In genomic region chr10:14553434-14553833, GRCh38 we compare ENCODE assay signal across 8 cellular contexts.
A peak's percentile ranks its signal among the peaks of the same experiment; 100 is the strongest.
DNase-seq lines count a peak whose midpoint lies in the region; ATAC-seq, FAIRE-seq and TF ChIP-seq lines count a peak whose summit lies in the region.

No MANE protein-coding gene starts in this region.

- H3K9me3 ChIP-seq in stomach (no peaks in the 10 kb centered on the region), left ventricle myocardium inferior (replicated peaks) (no peaks in the 10 kb centered on the region)

- H3K4me3 ChIP-seq in stomach (no peak overlapping the region), left ventricle myocardium inferior (no peak overlapping the region)

- no peak for TF ChIP-seq EP300 in stomach (IDR thresholded peaks at IDR 0.05)

- peaks cover 55 to 96% (median 78%) of the 10 kb centered on the region in 4 donors for H3K4me1 ChIP-seq in stomach
- peaks cover 19% of the 10 kb centered on the region for H3K4me1 ChIP-seq in left ventricle myocardium inferior

- no peaks in the 10 kb centered on the region for H3K27me3 ChIP-seq in stomach
- no peaks in the 10 kb centered on the region for H3K27me3 ChIP-seq in left ventricle myocardium inferior (ENCODE audit: low read depth)

- no peak for DNase-seq in activated CD4-positive, CD25-positive, alpha-beta regulatory T cell (lab: John Stamatoyannopoulos, UW)
- DNase-seq in RPMI7951 (ENCODE audit: low read depth) (peak; percentile 47), stomach (no peak), GM12891 (ENCODE audit: insufficient read length, low spot score) (no peak), left ventricle myocardium inferior (no peak), NCI-H1092 treated with DMSO at 0.1 percent for 48 hours (lab: John Stamatoyannopoulos, UW) (no peak)

- H3K27ac ChIP-seq in stomach, result peak overlapping the region; percentile 69 to 90 (median 82)
- no peak overlapping the region for H3K27ac ChIP-seq in left ventricle myocardium inferior (replicated peaks)

- ATAC-seq in activated CD4-positive, CD25-positive, alpha-beta regulatory T cell treated with anti-CD3 and anti-CD28 coated beads, Interleukin-2, amount 50 U/mL, for 24 hours, result peak; percentile 25 to 36
- peak; percentile 67 for ATAC-seq in esophagus mucosa

- TF ChIP-seq CTCF in stomach (IDR thresholded peaks at IDR 0.05) (no peak), left ventricle myocardium inferior (IDR thresholded peaks at IDR 0.05; ENCODE audit: borderline replicate concordance) (no peak)

- 27 to 55% (median 44%) methylated on average over 1 of the region's 1 CpG for WGBS in stomach, 5 donors

- TF ChIP-seq POLR2A in stomach (IDR thresholded peaks at IDR 0.05) (no peak), GM12891 (IDR thresholded peaks at IDR 0.05; ENCODE audit: low read depth, low read length) (no peak)

- no peak for FAIRE-seq in GM12891 (lab: Jason Lieb, UNC)

- peaks cover 0 to 4% (median under 1%) of the 10 kb centered on the region in 4 donors for H3K36me3 ChIP-seq in stomach
- no peaks in the 10 kb centered on the region for H3K36me3 ChIP-seq in left ventricle myocardium inferior

- intact Hi-C loops in stomach (cut with DNase I; ENCODE audit: low total_unique reads) (no loop called here), left ventricle myocardium inferior (cut with micrococcal nuclease) (no loop called here)

TF ChIP-seq in GM12891, 5 proteins besides CTCF, POLR2A, EP300 and RAD21:
- no peak for TF ChIP-seq PAX5 (IDR thresholded peaks at IDR 0.05; ENCODE audit: insufficient read depth, low read length, severe bottlenecking)
- no peak for TF ChIP-seq POLR2AphosphoS5 (IDR thresholded peaks at IDR 0.05; ENCODE audit: low read depth, low read length)
- no peak for TF ChIP-seq SPI1 (IDR thresholded peaks at IDR 0.05; ENCODE audit: low read depth, low read length)
TF ChIP-seq in GM12891: peak in this region for 0.
